In genomic region chr12:125216720-125217119, GRCh38 we compare ENCODE assay signal across 20 cellular contexts. TPM values are rescaled to one million over a fixed set of nuclear protein-coding genes. Genes with fewer than 3 reads are reported as not detected.
"Had no signal": no experiment of that assay in that cellular context is flagged by ENCODE, and none has a peak within 500 bp of the region (broad histone marks: within the 10 kb centered on the region; RNA-seq: fewer than 3 reads in every experiment).

No MANE protein-coding gene starts in this region.

- ATAC-seq: K562, SK-N-SH treated with all-trans-retinoic acid at 6 μM for 48 hours had no signal

- DNase-seq: Kasumi-1, MM.1S, NCI-H1092 treated with DMSO at 0.1 percent for 48 hours, NCI-H1436, NCI-H187, NCI-H2029, NCI-H2081 treated with DMSO at 0.1 percent for 48 hours, NCI-H2171, NCI-H345, NCI-H446 treated with DMSO at 0.1 percent for 48 hours, NCI-H510A treated with DMSO at 0.1 percent for 48 hours, NCI-H526, NCI-H748 treated with DMSO at 0.1 percent for 48 hours, SHP77 had no signal

- H3K9ac ChIP-seq: KMS-11 had no signal

- H3K4me1 Mint-ChIP-seq: IgD-negative memory B cell had no signal

- H3K27ac Mint-ChIP-seq: IgD-negative memory B cell had no signal

- H3K36me3 Mint-ChIP-seq: IgD-negative memory B cell had no signal

- H3K27ac ChIP-seq: HL-60, KMS-11, RWPE1 had no signal

- H3K4me3 Mint-ChIP-seq: IgD-negative memory B cell had no signal

- H3K4me3 ChIP-seq: K562 had no signal

RNA-seq across cellular contexts. Expression of gene TMEM132B, which starts 30.5 kb away (rescaled TPM):
- polyA plus RNA-seq: IgD-negative memory B cell had no signal
